ENCODE assay signal across 15 cellular contexts in the genomic region with DNA sequence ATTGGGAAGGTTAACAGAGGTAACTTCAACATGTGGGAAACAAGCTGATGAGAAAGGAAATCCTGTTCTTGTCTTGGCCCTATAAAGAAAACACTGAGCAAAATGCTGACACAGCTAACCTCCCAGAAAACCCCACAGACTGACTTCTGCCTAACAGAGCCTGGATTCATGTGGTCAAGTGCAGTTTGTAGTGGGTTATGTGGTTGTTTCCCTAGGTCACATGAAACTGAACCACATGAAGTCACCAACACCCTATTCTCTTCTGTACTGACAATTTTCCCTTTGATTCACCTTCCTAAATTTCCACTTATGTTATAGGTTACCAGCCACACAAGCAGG.
A peak's percentile ranks its signal among the peaks of the same experiment; 100 is the strongest.
DNase-seq lines count a peak whose midpoint lies in the region; TF ChIP-seq lines count a peak whose summit lies in the region.
"Had no signal": no experiment of that assay in that cellular context is flagged by ENCODE, and none has a peak within 500 bp of the region (broad histone marks: within the 10 kb centered on the region; RNA-seq: fewer than 3 reads in every experiment).

No MANE protein-coding gene starts in this region.

- no peaks in the 10 kb centered on the region for H3K27me3 Mint-ChIP-seq in nephron (ENCODE audit: low read depth)

- no peak for TF ChIP-seq CTCF in nephron (IDR thresholded peaks at IDR 0.05; ENCODE audit: unreplicated experiment in 3 of 3)

- DNase-seq in EH (ENCODE audit: low read depth) (peak; percentile 7), M059J (ENCODE audit: low read depth) (peak; percentile 72), brain pericyte (ENCODE audit: low read depth, low spot score) (peak; percentile 58), midbrain (lab: John Stamatoyannopoulos, UW) (no peak), NCI-H146 (lab: John Stamatoyannopoulos, UW) (no peak), NCI-H2227 treated with DMSO at 0.1 percent for 48 hours (lab: John Stamatoyannopoulos, UW) (no peak), NCI-H446 treated with DMSO at 0.1 percent for 48 hours (lab: John Stamatoyannopoulos, UW) (no peak)
- DNase-seq: activated gamma-delta T cell treated with Interleukin-2 at 50 U/mL for 16 hours; cerebellar nuclear complex; H9; KBM-7; stimulated activated CD4-positive, alpha-beta T cell treated with anti-CD3 and anti-CD28 coated beads, Interleukin-4, amount 100 ng/mL, for 1 hour; stomach had no signal

- H3K9me3 Mint-ChIP-seq in nephron, result no peaks in the 10 kb centered on the region
- H3K9me3 Mint-ChIP-seq: H9, WTC11 had no signal

- H3K27ac Mint-ChIP-seq in nephron, result peak overlapping the region; percentile 4 to 94 (median 45)
- H3K27ac Mint-ChIP-seq: H9, WTC11 had no signal

- no peaks in the 10 kb centered on the region for H3K36me3 Mint-ChIP-seq in nephron (ENCODE audit: low read depth)
- H3K36me3 Mint-ChIP-seq: WTC11 had no signal

- H3K4me1 Mint-ChIP-seq in nephron, result peaks cover 13% of the 10 kb centered on the region
- H3K4me1 Mint-ChIP-seq: H9, WTC11 had no signal

- H3K4me3 Mint-ChIP-seq in nephron, result no peak overlapping the region
- H3K4me3 Mint-ChIP-seq: H9, WTC11 had no signal

Comparison
In these comparisons a context has a peak if more than half of its experiments do, and no peak if none do; other contexts are left out.
1. DNase-seq: peak in EH (single experiment), M059J (single experiment) and brain pericyte (single experiment); none in midbrain (single experiment), NCI-H146 (single experiment), NCI-H2227 treated with DMSO at 0.1 percent for 48 hours (single experiment) and NCI-H446 treated with DMSO at 0.1 percent for 48 hours (single experiment).